18 cellular contexts compared by ENCODE assay signal in genomic region chr10:107474650-107475049, GRCh38.
"Had no signal": no experiment of that assay in that cellular context is flagged by ENCODE, and none has a peak within 500 bp of the region (broad histone marks: within the 10 kb centered on the region; RNA-seq: fewer than 3 reads in every experiment).

No MANE protein-coding gene starts in this region.

- DNase-seq: activated B cell treated with CpG ODN at 0.5 μM for 24 hours; activated CD4-positive, alpha-beta T cell treated with anti-CD3 and anti-CD28 coated beads for 48 hours; activated CD8-positive, alpha-beta memory T cell treated with anti-CD3 and anti-CD28 coated beads, Interleukin-2, amount 50 U/mL, for 4 hours; activated CD8-positive, alpha-beta T cell treated with anti-CD3 and anti-CD28 coated beads for 36 hours; activated gamma-delta T cell treated with Interleukin-2 at 50 U/mL for 16 hours; activated naive CD8-positive, alpha-beta T cell treated with anti-CD3 and anti-CD28 coated beads, Interleukin-2, amount 10 ng/mL, durations not matched to agents 7 days and 5 days; activated T-cell treated with anti-CD3 and anti-CD28 coated beads, Interleukin-2, amount 50 U/mL, for 48 hours; central memory CD4-positive, alpha-beta T cell; colonic mucosa; esophagus squamous epithelium; hippocampal formation; kidney; left ventricle myocardium inferior; mucosa of descending colon; naive thymus-derived CD4-positive, alpha-beta T cell; pancreas; sigmoid colon; stimulated activated CD4-positive, alpha-beta T cell treated with anti-CD3 and anti-CD28 coated beads, Interleukin-2, amount 100 ng/mL, for 24 hours had no signal

- H3K4me3 ChIP-seq: colonic mucosa, esophagus squamous epithelium, left ventricle myocardium inferior, mucosa of descending colon, pancreas, sigmoid colon had no signal

- H3K9me3 ChIP-seq: colonic mucosa, esophagus squamous epithelium, left ventricle myocardium inferior, mucosa of descending colon, pancreas, sigmoid colon had no signal

- H3K27ac ChIP-seq: colonic mucosa, esophagus squamous epithelium, left ventricle myocardium inferior, pancreas, sigmoid colon had no signal

- H3K27me3 ChIP-seq: colonic mucosa, esophagus squamous epithelium, pancreas, sigmoid colon had no signal

- H3K4me1 ChIP-seq: colonic mucosa, esophagus squamous epithelium, left ventricle myocardium inferior, pancreas, sigmoid colon had no signal

- FAIRE-seq: kidney, pancreas had no signal

- ATAC-seq: activated CD8-positive, alpha-beta T cell treated with anti-CD3 and anti-CD28 coated beads for 36 hours; mucosa of descending colon; naive thymus-derived CD4-positive, alpha-beta T cell; pancreas had no signal

- H3K36me3 ChIP-seq: colonic mucosa, esophagus squamous epithelium, left ventricle myocardium inferior, pancreas, sigmoid colon had no signal
